8 cellular contexts compared by ENCODE assay signal in genomic region chr12:109291531-109292341, GRCh38. TPM values are rescaled to one million over a fixed set of nuclear protein-coding genes. Genes with fewer than 3 reads are reported as not detected.
DNase-seq lines count a peak whose midpoint lies in the region; ATAC-seq and TF ChIP-seq lines count a peak whose summit lies in the region.

No MANE protein-coding gene starts in this region.

- no peak for TF ChIP-seq CTCF in CD14-positive monocyte (IDR thresholded peaks at IDR 0.05)

- peak; percentile 78 for DNase-seq in Daoy (ENCODE audit: low read depth)
- peak; percentile 89 for DNase-seq in NCI-H446 treated with DMSO at 0.1 percent for 48 hours (lab: John Stamatoyannopoulos, UW)
- DNase-seq in epidermal melanocyte (ENCODE audit: insufficient read length, low spot score): peak; percentile 37
- no peak for DNase-seq in naive B cell
- no peak for DNase-seq in CD14-positive monocyte (ENCODE audit: low spot score)
- DNase-seq in stimulated activated CD4-positive, alpha-beta T cell treated with anti-CD3 and anti-CD28 coated beads, Interleukin-15, amount 100 ng/mL, for 24 hours: no peak
- no peak for DNase-seq in Kasumi-1 (lab: John Stamatoyannopoulos, UW)

- peaks cover 0 to 4% (median 2%) of the 10 kb centered on the region in 7 donors for H3K9me3 Mint-ChIP-seq in naive B cell
- H3K9me3 Mint-ChIP-seq in CD14-positive monocyte: no peaks in the 10 kb centered on the region

- intact Hi-C loops in CD14-positive monocyte (cut with micrococcal nuclease): no loop called here

- peak; percentile 27 to 30 for ATAC-seq in naive B cell (ENCODE audit: low read depth in 2 of 2)
- ATAC-seq in GM18873 (IDR thresholded peaks at IDR 0.05; ENCODE audit: low FRiP score, unreplicated experiment): no peak

- H3K4me3 Mint-ChIP-seq in naive B cell: peak overlapping the region in 1 of 8 donors; percentile 14
- peak overlapping the region in 1 of 2 donors; percentile 72 for H3K4me3 Mint-ChIP-seq in CD14-positive monocyte

- H3K27ac Mint-ChIP-seq in naive B cell: no peak overlapping the region
- H3K27ac Mint-ChIP-seq in CD14-positive monocyte: no peak overlapping the region

- H3K27me3 Mint-ChIP-seq in naive B cell (peaks cover 18 to 76% (median 57%) of the 10 kb centered on the region in 3 donors), CD14-positive monocyte (ENCODE audit: low read depth in 3 of 3) (peaks cover 20 to 37% (median 25%) of the 10 kb centered on the region in 3 donors)

- H3K4me1 Mint-ChIP-seq in naive B cell (peaks cover 0 to 6% (median 2%) of the 10 kb centered on the region in 3 donors), CD14-positive monocyte (peaks cover 5% of the 10 kb centered on the region)

- no peaks in the 10 kb centered on the region for H3K36me3 Mint-ChIP-seq in naive B cell
- no peaks in the 10 kb centered on the region for H3K36me3 Mint-ChIP-seq in CD14-positive monocyte

RNA-seq across cellular contexts. Expression of gene FOXN4, which starts 17.3 kb away (rescaled TPM):
- 0.06 and 0.12 TPM in 2 replicates for total RNA-seq in Daoy (2014; rRNA removed; shearing (Covaris generic))
- polyA plus RNA-seq in naive B cell (ENCODE audit: low read depth in 6 of 6) (not detected), CD14-positive monocyte (not detected)

RNA-seq across cellular contexts. Expression of gene MYO1H, which starts 56.0 kb away (rescaled TPM):
- total RNA-seq in Daoy (2014; rRNA removed; shearing (Covaris generic)): not detected in 2 replicates
- polyA plus RNA-seq in naive B cell (ENCODE audit: low read depth in 6 of 6): not detected
- not detected for polyA plus RNA-seq in CD14-positive monocyte

Comparison
In these comparisons a context has a peak if more than half of its experiments do, and no peak if none do; other contexts are left out.
1. DNase-seq: peak in Daoy (single experiment), NCI-H446 treated with DMSO at 0.1 percent for 48 hours (single experiment) and epidermal melanocyte (single experiment); none in naive B cell (single experiment), CD14-positive monocyte (single experiment), stimulated activated CD4-positive, alpha-beta T cell treated with anti-CD3 and anti-CD28 coated beads, Interleukin-15, amount 100 ng/mL, for 24 hours (single experiment) and Kasumi-1 (0 of 2).